9 cellular contexts compared by ENCODE assay signal in genomic region chr1:216815239-216815955, GRCh38.
A peak's percentile ranks its signal among the peaks of the same experiment; 100 is the strongest.
DNase-seq lines count a peak whose midpoint lies in the region; ATAC-seq and TF ChIP-seq lines count a peak whose summit lies in the region.
"Had no signal": no experiment of that assay in that cellular context is flagged by ENCODE, and none has a peak within 500 bp of the region (broad histone marks: within the 10 kb centered on the region; RNA-seq: fewer than 3 reads in every experiment).

No MANE protein-coding gene starts in this region.

- no peak for TF ChIP-seq CTCF in psoas muscle (IDR thresholded peaks at IDR 0.05)

- ATAC-seq in Right ventricle myocardium superior (ENCODE audit: poor library complexity), result peak; percentile 89
- peak; percentile 88 to 92 (median 89) for ATAC-seq in psoas muscle
- ATAC-seq in HG03521 (IDR thresholded peaks at IDR 0.05; ENCODE audit: unreplicated experiment), result no peak
- no peak for ATAC-seq in HG02571 (IDR thresholded peaks at IDR 0.05; ENCODE audit: unreplicated experiment)

- H3K36me3 ChIP-seq in psoas muscle (ENCODE audit: insufficient read depth in 1 of 2, low read depth in 1 of 2), result no peaks in the 10 kb centered on the region

- H3K27me3 ChIP-seq in psoas muscle (ENCODE audit: insufficient read depth in 3 of 3, low read length in 2 of 3), result no peaks in the 10 kb centered on the region

- intact Hi-C loops in Right ventricle myocardium superior (cut with DNase I) (no loop called here), psoas muscle (cut with DNase I) (no loop called here)

- peak overlapping the region; percentile 86 for H3K27ac ChIP-seq in psoas muscle

- H3K4me3 ChIP-seq in psoas muscle, result no peak overlapping the region

- WGBS in psoas muscle, 3 donors, result 5 to 9% (median 7%) methylated on average over 9 of the region's 9 CpGs

- peak; percentile 39 for DNase-seq in LHCN-M2 (ENCODE audit: low read depth)
- peak; percentile 79 for DNase-seq in NCI-H510A treated with DMSO at 0.1 percent for 48 hours (lab: John Stamatoyannopoulos, UW)
- DNase-seq in Right ventricle myocardium superior, result peak; percentile 46
- peak; percentile 37 to 79 for DNase-seq in psoas muscle
- DNase-seq in hepatic stellate cell (ENCODE audit: low spot score), result no peak
- no peak for DNase-seq in D341Med (ENCODE audit: low spot score)
- DNase-seq: activated T-cell treated with anti-CD3 and anti-CD28 coated beads, Interleukin-2, amount 50 U/mL, for 48 hours had no signal

- H3K4me1 ChIP-seq in psoas muscle, result peaks cover 28% of the 10 kb centered on the region

- no peaks in the 10 kb centered on the region for H3K9me3 ChIP-seq in psoas muscle

Comparison
In these comparisons a context has a peak if more than half of its experiments do, and no peak if none do; other contexts are left out.
1. DNase-seq: peak in LHCN-M2 (single experiment), NCI-H510A treated with DMSO at 0.1 percent for 48 hours (single experiment), Right ventricle myocardium superior (single experiment) and psoas muscle (2 of 2); none in hepatic stellate cell (single experiment) and D341Med (single experiment).
2. ATAC-seq: peak in Right ventricle myocardium superior (single experiment) and psoas muscle (4 of 4); none in HG03521 (single experiment) and HG02571 (single experiment).